In the genomic region with DNA sequence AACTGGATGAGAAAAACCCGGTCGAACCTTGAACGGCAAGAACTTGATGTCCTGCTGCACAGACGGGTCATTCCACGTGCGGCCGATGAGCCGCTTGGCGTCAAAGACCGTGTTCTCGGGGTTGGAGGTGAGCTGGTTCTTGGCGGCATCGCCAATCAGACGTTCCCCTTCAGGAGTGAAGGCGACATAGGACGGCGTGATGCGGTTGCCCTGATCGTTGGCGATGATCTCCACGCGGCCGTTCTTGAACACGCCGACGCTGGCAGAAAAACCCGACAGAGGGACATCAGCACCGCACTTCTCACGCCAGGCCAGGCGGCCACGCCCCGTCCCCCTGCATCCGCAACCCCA, we compare ENCODE assay signal across 8 cellular contexts. TPM values are rescaled to one million over a fixed set of nuclear protein-coding genes. Genes with fewer than 3 reads are reported as not detected.
A peak's percentile ranks its signal among the peaks of the same experiment; 100 is the strongest.
DNase-seq lines count a peak whose midpoint lies in the region; ATAC-seq and TF ChIP-seq lines count a peak whose summit lies in the region.

No MANE protein-coding gene starts in this region.

- H3K4me3 Mint-ChIP-seq in endodermal cell (peak overlapping the region; percentile 95), naive B cell (peak overlapping the region; percentile 86 to 99 (median 97))

- TF ChIP-seq CTCF in endodermal cell (conservative IDR thresholded peaks at IDR 0.05) (no peak), upper lobe of left lung (IDR thresholded peaks at IDR 0.05) (no peak)

- peak overlapping the region; percentile 95 for H3K27ac ChIP-seq in endodermal cell (ENCODE audit: low read depth, low read length)
- peak overlapping the region; percentile 92 to 98 (median 96) for H3K27ac ChIP-seq in upper lobe of left lung

- WGBS in endodermal cell (ENCODE audit: insufficient coverage in 1 of 2, insufficient read length in 1 of 2), 2 experiments = 0 to 1% methylated on average over 27 to 33 of the region's 33 CpGs
- 0 to 1% methylated on average over 15 to 26 of the region's 33 CpGs for WGBS in upper lobe of left lung, 2 donors

- no peaks in the 10 kb centered on the region for H3K9me3 ChIP-seq in endodermal cell (ENCODE audit: control insufficient read depth, low read length)
- no peaks in the 10 kb centered on the region for H3K9me3 ChIP-seq in upper lobe of left lung

- H3K27me3 ChIP-seq in endodermal cell (ENCODE audit: control insufficient read depth, insufficient read depth, low read length, poor library complexity, severe bottlenecking) (no peaks in the 10 kb centered on the region), upper lobe of left lung (no peaks in the 10 kb centered on the region)

- peak; percentile 18 for DNase-seq in activated CD4-positive, alpha-beta T cell treated with anti-CD3 and anti-CD28 coated beads for 24 hours (ENCODE audit: low read depth in 2 of 2)
- DNase-seq in activated CD4-positive, alpha-beta T cell treated with anti-CD3 and anti-CD28 coated beads for 1 hour = no peak
- DNase-seq in T-helper 22 cell (ENCODE audit: low read depth) (peak; percentile 4), endodermal cell (no peak), naive B cell (no peak), upper lobe of left lung (peak in 1 of 2 donors; percentile 49), middle frontal gyrus (ENCODE audit: extremely low spot score, low spot score) (no peak)

- no peaks in the 10 kb centered on the region for H3K9me3 Mint-ChIP-seq in endodermal cell
- no peaks in the 10 kb centered on the region for H3K9me3 Mint-ChIP-seq in naive B cell

- peak; percentile 8 for ATAC-seq in HG03025 (IDR thresholded peaks at IDR 0.05; ENCODE audit: low FRiP score, unreplicated experiment)
- ATAC-seq in naive B cell (ENCODE audit: low read depth in 2 of 2) = peak; percentile 4 to 6
- peak; percentile 25 to 36 for ATAC-seq in upper lobe of left lung (ENCODE audit: low FRiP score in 2 of 2)

- H3K9ac ChIP-seq in endodermal cell (ENCODE audit: extremely low read depth, low read length, poor library complexity, severe bottlenecking) = peak overlapping the region; percentile 99

- H3K27ac Mint-ChIP-seq in endodermal cell (peak overlapping the region; percentile 99), naive B cell (peak overlapping the region; percentile 97 to 100 (median 98))

- no peak for TF ChIP-seq POLR2A in upper lobe of left lung (IDR thresholded peaks at IDR 0.05)

- H3K4me3 ChIP-seq in endodermal cell (ENCODE audit: low read length) (peak overlapping the region; percentile 99), upper lobe of left lung (peak overlapping the region; percentile 62 to 94 (median 81))

- H3K36me3 Mint-ChIP-seq in endodermal cell (ENCODE audit: low read depth) = peaks cover 56% of the 10 kb centered on the region
- H3K36me3 Mint-ChIP-seq in naive B cell = peaks cover 13 to 22% of the 10 kb centered on the region in 2 donors

- H3K36me3 ChIP-seq in endodermal cell (ENCODE audit: control insufficient read depth, insufficient read depth, low read length) (peaks cover 52% of the 10 kb centered on the region), upper lobe of left lung (peaks cover 18 to 45% (median 38%) of the 10 kb centered on the region in 4 donors)

- peaks cover 42% of the 10 kb centered on the region for H3K4me1 Mint-ChIP-seq in endodermal cell
- peaks cover 36 to 63% (median 39%) of the 10 kb centered on the region in 3 donors for H3K4me1 Mint-ChIP-seq in naive B cell

- H3K27me3 Mint-ChIP-seq in endodermal cell (ENCODE audit: insufficient read depth) (no peaks in the 10 kb centered on the region), naive B cell (no peaks in the 10 kb centered on the region)

- peak in 1 of 4 donors; percentile 8 for TF ChIP-seq EP300 in upper lobe of left lung (IDR thresholded peaks at IDR 0.05)

- H3K4me1 ChIP-seq in endodermal cell (ENCODE audit: control insufficient read depth, insufficient read depth, low read length) = no peaks in the 10 kb centered on the region
- H3K4me1 ChIP-seq in upper lobe of left lung = peaks cover 49 to 70% (median 55%) of the 10 kb centered on the region in 4 donors

RNA-seq across cellular contexts. Expression of a gene that starts 0.5 kb away (rescaled TPM):
- total RNA-seq in endodermal cell (100 to 1,000 TPM; 245 to 487 TPM), upper lobe of left lung (100 to 1,000 TPM in 5 of 6 donors, 10 to 100 TPM in 1; 46.1 to 318 (median 183) TPM)
- polyA plus RNA-seq in endodermal cell (2013, experiment 1 of 2) = 252 TPM
- polyA plus RNA-seq in endodermal cell (2013, experiment 2 of 2) = 282 TPM
- 100 to 1,000 TPM; 106 to 189 (median 126) TPM for polyA plus RNA-seq in naive B cell (ENCODE audit: low read depth in 6 of 6)

RNA-seq across cellular contexts. Expression of a gene that starts 21.0 kb away (rescaled TPM):
- 10 to 100 TPM; 44.4 to 48.4 TPM for total RNA-seq in endodermal cell
- polyA plus RNA-seq in endodermal cell (2013, experiment 1 of 2) = 20.2 TPM
- polyA plus RNA-seq in endodermal cell (2013, experiment 2 of 2) = 24.2 TPM
- polyA plus RNA-seq in naive B cell (ENCODE audit: low read depth in 6 of 6) = 10 to 100 TPM; 28.4 to 64.9 (median 39.0) TPM
- 100 to 1,000 TPM in 1 of 6 donors, 10 to 100 TPM in 5; 56.4 to 122 (median 74.2) TPM for total RNA-seq in upper lobe of left lung

RNA-seq across cellular contexts. Expression of a gene that starts 40.3 kb away (rescaled TPM):
- total RNA-seq in endodermal cell (10 to 100 TPM; 19.3 to 19.7 TPM), upper lobe of left lung (10 to 100 TPM in 4 of 6 donors, 1 to 10 TPM in 2; 4.9 to 16.6 (median 12.7) TPM)
- 19.6 TPM for polyA plus RNA-seq in endodermal cell (2013, experiment 1 of 2)
- 18.7 TPM for polyA plus RNA-seq in endodermal cell (2013, experiment 2 of 2)
- polyA plus RNA-seq in naive B cell (ENCODE audit: low read depth in 6 of 6) = 10 to 100 TPM in 5 of 6 donors, 1 to 10 TPM in 1; 6.8 to 18.6 (median 14.1) TPM

RNA-seq across cellular contexts. Expression of a gene that starts 51.0 kb away (rescaled TPM):
- total RNA-seq in endodermal cell (10 to 100 TPM; 38.2 to 49.6 TPM), upper lobe of left lung (10 to 100 TPM in 4 of 6 donors, 1 to 10 TPM in 2; 7.5 to 42.5 (median 36.7) TPM)
- 31.8 TPM for polyA plus RNA-seq in endodermal cell (2013, experiment 1 of 2)
- 29.4 TPM for polyA plus RNA-seq in endodermal cell (2013, experiment 2 of 2)
- polyA plus RNA-seq in naive B cell (ENCODE audit: low read depth in 6 of 6) = 10 to 100 TPM; 48.5 to 59.8 (median 56.6) TPM

Comparison
In these comparisons a context has a peak if more than half of its experiments do, and no peak if none do; other contexts are left out.
1. DNase-seq: peak in activated CD4-positive, alpha-beta T cell treated with anti-CD3 and anti-CD28 coated beads for 24 hours (2 of 2) and T-helper 22 cell (single experiment); none in activated CD4-positive, alpha-beta T cell treated with anti-CD3 and anti-CD28 coated beads for 1 hour (single experiment), endodermal cell (single experiment), naive B cell (single experiment) and middle frontal gyrus (single experiment).
2. Peak in every context shown above with its lines, with median percentiles within 50 percentile points of each other: ATAC-seq.